1 cellular context compared by ENCODE assay signal in the genomic region with DNA sequence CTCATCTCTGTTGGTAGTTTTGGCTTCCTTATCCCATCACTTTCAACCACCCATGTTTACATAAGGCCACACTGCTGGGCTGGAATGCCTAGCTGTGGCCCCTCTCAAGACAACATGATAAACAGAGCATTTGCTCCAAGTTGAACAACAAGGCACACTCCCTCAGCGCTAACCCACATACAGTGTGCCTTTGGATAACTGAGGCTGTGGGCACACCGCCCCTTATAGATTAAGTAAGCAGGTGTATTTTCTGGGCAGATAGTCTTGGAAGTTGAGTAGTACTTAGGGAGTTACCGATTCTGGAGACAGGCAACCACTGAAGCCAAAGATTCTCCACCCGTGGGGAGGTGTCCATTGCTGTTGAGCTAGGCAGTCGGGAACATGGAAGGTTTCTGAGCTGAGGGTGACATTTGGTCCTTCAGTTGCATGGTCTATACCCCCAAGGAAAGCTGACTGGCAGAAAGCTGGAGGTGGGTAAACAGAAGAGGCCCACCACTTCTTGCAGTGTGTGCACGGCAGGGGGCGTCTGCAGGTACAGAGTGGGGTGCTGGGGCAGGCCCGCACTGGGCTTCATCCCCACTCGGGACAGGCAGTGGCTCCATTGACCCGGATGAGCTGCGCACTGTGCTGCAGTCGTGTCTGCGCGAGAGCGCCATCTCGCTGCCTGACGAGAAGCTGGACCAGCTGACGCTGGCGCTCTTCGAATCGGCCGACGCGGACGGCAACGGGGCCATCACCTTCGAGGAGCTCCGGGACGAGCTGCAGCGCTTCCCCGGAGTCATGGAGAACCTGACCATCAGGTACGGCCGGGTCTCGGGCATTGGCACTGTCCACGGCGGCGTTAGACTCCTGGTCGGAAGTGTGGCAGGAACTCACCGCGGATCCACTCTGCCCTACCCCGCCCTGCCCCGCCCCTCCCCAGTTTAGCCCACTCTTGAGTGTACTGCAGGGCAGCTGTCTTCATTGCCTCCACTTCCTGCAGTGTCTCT.
TF ChIP-seq lines count a peak whose summit lies in the region.

No MANE protein-coding gene starts in this region.

TF ChIP-seq in HepG2, 621 proteins besides CTCF, POLR2A, EP300 and RAD21 (continues in another document):
- TF ChIP-seq, protein P1, sequence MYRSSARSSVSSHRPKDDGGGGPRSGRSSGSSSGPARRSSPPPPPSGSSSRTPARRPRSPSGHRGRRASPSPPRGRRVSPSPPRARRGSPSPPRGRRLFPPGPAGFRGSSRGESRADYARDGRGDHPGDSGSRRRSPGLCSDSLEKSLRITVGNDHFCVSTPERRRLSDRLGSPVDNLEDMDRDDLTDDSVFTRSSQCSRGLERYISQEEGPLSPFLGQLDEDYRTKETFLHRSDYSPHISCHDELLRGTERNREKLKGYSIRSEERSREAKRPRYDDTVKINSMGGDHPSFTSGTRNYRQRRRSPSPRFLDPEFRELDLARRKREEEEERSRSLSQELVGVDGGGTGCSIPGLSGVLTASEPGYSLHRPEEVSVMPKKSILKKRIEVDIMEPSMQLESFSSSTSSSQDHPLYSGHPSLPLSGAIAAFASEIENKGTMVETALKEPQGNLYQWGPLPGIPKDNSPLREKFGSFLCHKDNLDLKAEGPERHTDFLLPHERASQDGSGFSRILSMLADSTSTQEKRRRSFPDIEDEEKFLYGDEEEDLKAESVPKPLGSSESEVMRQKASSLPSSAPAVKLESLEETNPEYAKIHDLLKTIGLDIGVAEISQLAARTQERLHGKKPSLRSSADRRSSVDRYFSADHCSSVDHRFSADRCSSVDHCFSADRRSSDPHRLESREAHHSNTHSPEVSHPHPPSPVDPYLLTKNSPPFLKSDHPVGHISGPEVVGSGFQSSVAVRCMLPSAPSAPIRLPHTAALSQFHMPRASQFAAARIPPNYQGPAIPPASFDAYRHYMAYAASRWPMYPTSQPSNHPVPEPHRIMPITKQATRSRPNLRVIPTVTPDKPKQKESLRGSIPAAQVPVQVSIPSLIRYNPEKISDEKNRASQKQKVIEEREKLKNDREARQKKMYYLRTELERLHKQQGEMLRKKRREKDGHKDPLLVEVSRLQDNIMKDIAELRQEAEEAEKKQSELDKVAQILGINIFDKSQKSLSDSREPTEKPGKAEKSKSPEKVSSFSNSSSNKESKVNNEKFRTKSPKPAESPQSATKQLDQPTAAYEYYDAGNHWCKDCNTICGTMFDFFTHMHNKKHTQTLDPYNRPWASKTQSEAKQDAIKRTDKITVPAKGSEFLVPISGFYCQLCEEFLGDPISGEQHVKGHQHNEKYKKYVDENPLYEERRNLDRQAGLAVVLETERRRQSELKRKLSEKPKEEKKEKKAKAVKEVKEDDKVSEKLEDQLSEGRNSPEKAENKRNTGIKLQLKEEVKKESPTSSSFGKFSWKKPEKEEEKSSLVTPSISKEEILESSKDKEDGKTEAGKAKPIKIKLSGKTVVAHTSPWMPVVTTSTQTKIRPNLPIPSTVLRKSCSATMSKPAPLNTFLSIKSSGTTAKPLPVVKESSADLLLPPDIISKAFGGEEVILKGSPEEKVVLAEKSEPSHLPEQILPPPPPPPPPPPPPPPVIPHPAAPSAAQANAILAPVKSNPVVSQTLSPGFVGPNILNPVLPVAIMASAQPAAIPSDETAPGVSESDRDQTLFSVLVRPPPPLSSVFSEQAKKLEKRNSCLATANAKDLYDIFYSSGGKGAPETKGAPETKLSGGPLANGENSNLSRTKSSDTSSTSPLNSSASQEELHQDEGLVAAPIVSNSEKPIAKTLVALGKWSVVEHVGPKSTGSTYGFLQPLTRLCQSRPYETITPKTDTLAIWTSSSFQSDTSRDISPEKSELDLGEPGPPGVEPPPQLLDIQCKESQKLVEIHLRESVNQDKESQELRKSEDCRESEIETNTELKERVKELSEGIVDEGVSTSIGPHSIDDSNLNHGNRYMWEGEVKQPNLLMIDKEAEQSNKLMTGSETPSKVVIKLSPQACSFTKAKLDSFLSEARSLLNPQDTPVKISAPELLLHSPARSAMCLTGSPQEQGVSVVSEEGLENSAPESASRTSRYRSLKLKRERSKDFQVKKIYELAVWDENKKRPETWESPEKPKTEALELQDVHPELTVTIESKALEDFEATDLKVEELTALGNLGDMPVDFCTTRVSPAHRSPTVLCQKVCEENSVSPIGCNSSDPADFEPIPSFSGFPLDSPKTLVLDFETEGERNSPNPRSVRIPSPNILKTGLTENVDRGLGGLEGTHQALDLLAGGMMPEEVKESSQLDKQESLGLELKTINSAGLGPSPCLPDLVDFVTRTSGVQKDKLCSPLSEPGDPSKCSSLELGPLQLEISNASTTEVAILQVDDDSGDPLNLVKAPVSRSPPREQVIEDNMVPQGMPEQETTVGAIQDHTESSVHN (CRISPR knock-in tag; IDR thresholded peaks at IDR 0.05) = no peak
- TF ChIP-seq BRD4 (CRISPR knock-in tag; IDR thresholded peaks at IDR 0.05) (no peak), XBP1 (CRISPR knock-in tag; IDR thresholded peaks at IDR 0.05) (no peak), HIVEP1 (CRISPR knock-in tag; IDR thresholded peaks at IDR 0.05) (no peak), FOXA3 (CRISPR knock-in tag; IDR thresholded peaks at IDR 0.05) (no peak), YEATS4 (CRISPR knock-in tag; IDR thresholded peaks at IDR 0.05; ENCODE audit: borderline replicate concordance) (no peak), HES4 (CRISPR knock-in tag; IDR thresholded peaks at IDR 0.05; ENCODE audit: borderline replicate concordance) (no peak), TEF (CRISPR knock-in tag; IDR thresholded peaks at IDR 0.05) (no peak), TARDBP (CRISPR knock-in tag; IDR thresholded peaks at IDR 0.05) (no peak), RXRA (CRISPR knock-in tag; IDR thresholded peaks at IDR 0.05) (no peak), ZNF839 (CRISPR knock-in tag; IDR thresholded peaks at IDR 0.05; ENCODE audit: borderline replicate concordance) (0 out of 2 replicates have a peak, but pooled peaks have one; percentile 43), ZBTB20 (CRISPR knock-in tag; IDR thresholded peaks at IDR 0.05; ENCODE audit: borderline replicate concordance, low read depth) (no peak), REL (CRISPR knock-in tag; conservative IDR thresholded peaks at IDR 0.05) (no peak), ZNF564 (CRISPR knock-in tag; IDR thresholded peaks at IDR 0.05) (no peak), ZNF580 (CRISPR knock-in tag; IDR thresholded peaks at IDR 0.05; ENCODE audit: borderline replicate concordance, low read depth) (no peak), ZNF768 (CRISPR knock-in tag; IDR thresholded peaks at IDR 0.05) (peak; percentile 67; the same call in 1 of the 2 replicates), ZNF468 (CRISPR knock-in tag; IDR thresholded peaks at IDR 0.05) (no peak), ZGPAT (CRISPR knock-in tag; IDR thresholded peaks at IDR 0.05) (no peak), LRRFIP1 (CRISPR knock-in tag; conservative IDR thresholded peaks at IDR 0.05) (no peak), ZBTB7B (CRISPR knock-in tag; IDR thresholded peaks at IDR 0.05) (no peak), LBX2 (CRISPR knock-in tag; IDR thresholded peaks at IDR 0.05; ENCODE audit: borderline replicate concordance) (0 out of 2 replicates have a peak, but pooled peaks have one; percentile 9), ZNF256 (CRISPR knock-in tag; conservative IDR thresholded peaks at IDR 0.05) (no peak), MIER2 (CRISPR knock-in tag; IDR thresholded peaks at IDR 0.05) (no peak), ZNF124 (CRISPR knock-in tag; IDR thresholded peaks at IDR 0.05) (no peak), ZNF549 (CRISPR knock-in tag; IDR thresholded peaks at IDR 0.05) (no peak), ZNF501 (CRISPR knock-in tag; IDR thresholded peaks at IDR 0.05) (0 out of 2 replicates have a peak, but pooled peaks have one; percentile 27), ZNF232 (CRISPR knock-in tag; IDR thresholded peaks at IDR 0.05; ENCODE audit: borderline replicate concordance) (no peak)
- TF ChIP-seq, protein P2, sequence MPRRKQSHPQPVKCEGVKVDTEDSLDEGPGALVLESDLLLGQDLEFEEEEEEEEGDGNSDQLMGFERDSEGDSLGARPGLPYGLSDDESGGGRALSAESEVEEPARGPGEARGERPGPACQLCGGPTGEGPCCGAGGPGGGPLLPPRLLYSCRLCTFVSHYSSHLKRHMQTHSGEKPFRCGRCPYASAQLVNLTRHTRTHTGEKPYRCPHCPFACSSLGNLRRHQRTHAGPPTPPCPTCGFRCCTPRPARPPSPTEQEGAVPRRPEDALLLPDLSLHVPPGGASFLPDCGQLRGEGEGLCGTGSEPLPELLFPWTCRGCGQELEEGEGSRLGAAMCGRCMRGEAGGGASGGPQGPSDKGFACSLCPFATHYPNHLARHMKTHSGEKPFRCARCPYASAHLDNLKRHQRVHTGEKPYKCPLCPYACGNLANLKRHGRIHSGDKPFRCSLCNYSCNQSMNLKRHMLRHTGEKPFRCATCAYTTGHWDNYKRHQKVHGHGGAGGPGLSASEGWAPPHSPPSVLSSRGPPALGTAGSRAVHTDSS (CRISPR knock-in tag; conservative IDR thresholded peaks at IDR 0.05) = no peak
- TF ChIP-seq, protein P3, sequence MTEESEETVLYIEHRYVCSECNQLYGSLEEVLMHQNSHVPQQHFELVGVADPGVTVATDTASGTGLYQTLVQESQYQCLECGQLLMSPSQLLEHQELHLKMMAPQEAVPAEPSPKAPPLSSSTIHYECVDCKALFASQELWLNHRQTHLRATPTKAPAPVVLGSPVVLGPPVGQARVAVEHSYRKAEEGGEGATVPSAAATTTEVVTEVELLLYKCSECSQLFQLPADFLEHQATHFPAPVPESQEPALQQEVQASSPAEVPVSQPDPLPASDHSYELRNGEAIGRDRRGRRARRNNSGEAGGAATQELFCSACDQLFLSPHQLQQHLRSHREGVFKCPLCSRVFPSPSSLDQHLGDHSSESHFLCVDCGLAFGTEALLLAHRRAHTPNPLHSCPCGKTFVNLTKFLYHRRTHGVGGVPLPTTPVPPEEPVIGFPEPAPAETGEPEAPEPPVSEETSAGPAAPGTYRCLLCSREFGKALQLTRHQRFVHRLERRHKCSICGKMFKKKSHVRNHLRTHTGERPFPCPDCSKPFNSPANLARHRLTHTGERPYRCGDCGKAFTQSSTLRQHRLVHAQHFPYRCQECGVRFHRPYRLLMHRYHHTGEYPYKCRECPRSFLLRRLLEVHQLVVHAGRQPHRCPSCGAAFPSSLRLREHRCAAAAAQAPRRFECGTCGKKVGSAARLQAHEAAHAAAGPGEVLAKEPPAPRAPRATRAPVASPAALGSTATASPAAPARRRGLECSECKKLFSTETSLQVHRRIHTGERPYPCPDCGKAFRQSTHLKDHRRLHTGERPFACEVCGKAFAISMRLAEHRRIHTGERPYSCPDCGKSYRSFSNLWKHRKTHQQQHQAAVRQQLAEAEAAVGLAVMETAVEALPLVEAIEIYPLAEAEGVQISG (CRISPR knock-in tag; IDR thresholded peaks at IDR 0.05) = peak; percentile 25; the same call in 1 of the 2 replicates
- TF ChIP-seq, protein P4, sequence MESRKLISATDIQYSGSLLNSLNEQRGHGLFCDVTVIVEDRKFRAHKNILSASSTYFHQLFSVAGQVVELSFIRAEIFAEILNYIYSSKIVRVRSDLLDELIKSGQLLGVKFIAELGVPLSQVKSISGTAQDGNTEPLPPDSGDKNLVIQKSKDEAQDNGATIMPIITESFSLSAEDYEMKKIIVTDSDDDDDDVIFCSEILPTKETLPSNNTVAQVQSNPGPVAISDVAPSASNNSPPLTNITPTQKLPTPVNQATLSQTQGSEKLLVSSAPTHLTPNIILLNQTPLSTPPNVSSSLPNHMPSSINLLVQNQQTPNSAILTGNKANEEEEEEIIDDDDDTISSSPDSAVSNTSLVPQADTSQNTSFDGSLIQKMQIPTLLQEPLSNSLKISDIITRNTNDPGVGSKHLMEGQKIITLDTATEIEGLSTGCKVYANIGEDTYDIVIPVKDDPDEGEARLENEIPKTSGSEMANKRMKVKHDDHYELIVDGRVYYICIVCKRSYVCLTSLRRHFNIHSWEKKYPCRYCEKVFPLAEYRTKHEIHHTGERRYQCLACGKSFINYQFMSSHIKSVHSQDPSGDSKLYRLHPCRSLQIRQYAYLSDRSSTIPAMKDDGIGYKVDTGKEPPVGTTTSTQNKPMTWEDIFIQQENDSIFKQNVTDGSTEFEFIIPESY (CRISPR knock-in tag; IDR thresholded peaks at IDR 0.05) = no peak
